Comparison of ENCODE assay signal across 8 cellular contexts in the genomic region with DNA sequence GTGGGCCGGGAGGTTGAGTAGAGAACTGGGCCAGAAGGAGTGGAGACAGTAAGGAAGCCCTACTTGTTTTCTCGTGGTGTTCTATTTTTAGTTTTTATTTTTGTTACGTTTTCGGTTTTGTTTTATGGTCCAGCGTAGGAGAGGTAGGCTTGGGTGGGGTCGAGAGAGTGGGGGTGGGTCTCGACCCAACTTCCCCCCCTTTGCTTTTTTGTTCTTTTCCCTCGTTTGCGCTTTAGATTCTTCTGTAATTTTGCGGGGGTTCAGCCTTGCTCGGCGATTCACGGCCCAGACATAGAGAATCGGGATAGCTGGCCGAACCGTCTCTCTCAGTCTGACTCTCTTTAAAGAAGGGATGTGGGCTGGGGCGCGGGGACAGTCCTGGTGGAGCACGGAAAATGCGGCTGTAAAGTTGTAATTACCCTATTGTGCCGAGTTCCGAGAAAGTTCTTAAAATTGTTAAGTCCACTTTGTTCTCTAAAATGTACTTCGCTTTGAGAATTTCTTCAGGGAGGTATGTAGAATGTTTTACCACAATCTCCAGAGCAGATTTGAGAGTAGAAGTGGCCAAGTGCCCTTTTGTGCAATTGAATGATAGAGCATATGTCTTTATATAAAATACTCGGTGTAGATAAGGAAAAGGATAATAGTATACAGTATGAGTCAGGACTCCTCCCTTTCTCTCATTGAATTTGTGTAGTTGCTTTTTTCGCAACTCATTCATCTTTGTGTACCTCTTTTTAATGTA. TPM values are rescaled to one million over a fixed set of nuclear protein-coding genes. Genes with fewer than 3 reads are reported as not detected.
DNase-seq lines count a peak whose midpoint lies in the region; ATAC-seq and TF ChIP-seq lines count a peak whose summit lies in the region.

No MANE protein-coding gene starts in this region.

- H2AFZ ChIP-seq in ACC112 (ENCODE audit: low read length, unreplicated experiment), result peak overlapping the region; percentile 28

- no peaks in the 10 kb centered on the region for H3K27me3 ChIP-seq in ACC112 (ENCODE audit: insufficient read depth, low read length)
- no peaks in the 10 kb centered on the region for H3K27me3 ChIP-seq in Peyer's patch

- H3K9me3 Mint-ChIP-seq in progenitor cell of endocrine pancreas (ENCODE audit: low read depth), result no peaks in the 10 kb centered on the region

- H3K4me3 Mint-ChIP-seq in progenitor cell of endocrine pancreas (ENCODE audit: low read depth), result peak overlapping the region; percentile 94

- peak overlapping the region; percentile 92 for H3K4me3 ChIP-seq in ACC112 (ENCODE audit: low read depth, low read length)
- H3K4me3 ChIP-seq in Peyer's patch, result peak overlapping the region; percentile 63 to 88 (median 74)

- TF ChIP-seq CTCF in Peyer's patch (IDR thresholded peaks at IDR 0.05) (no peak), progenitor cell of endocrine pancreas (IDR thresholded peaks at IDR 0.05; ENCODE audit: unreplicated experiment) (no peak)

- no peaks in the 10 kb centered on the region for H3K9me3 ChIP-seq in Peyer's patch

- 0 to 1% (median 0%) methylated on average over 25 of the region's 25 CpGs for WGBS in adipose tissue, 3 donors

- TF ChIP-seq POLR2A in Peyer's patch (IDR thresholded peaks at IDR 0.05), result peak; percentile 59 to 62

- H3K36me3 Mint-ChIP-seq in progenitor cell of endocrine pancreas (ENCODE audit: insufficient read depth), result peaks cover 3% of the 10 kb centered on the region

- intact Hi-C loops in left ventricle myocardium superior (cut with micrococcal nuclease), result no loop called here

- peak overlapping the region; percentile 99 for H3K27ac Mint-ChIP-seq in progenitor cell of endocrine pancreas

- H3K4me1 Mint-ChIP-seq in progenitor cell of endocrine pancreas (ENCODE audit: low read depth), result peaks cover 29% of the 10 kb centered on the region

- H3K4me1 ChIP-seq in ACC112 (ENCODE audit: control insufficient read depth, insufficient read depth, low read length, unreplicated experiment), result peaks cover 41% of the 10 kb centered on the region
- H3K4me1 ChIP-seq in Peyer's patch, result peaks cover 0 to 40% (median 8%) of the 10 kb centered on the region in 4 donors

- peak in 2 of 3 donors; percentile 53 to 66 for DNase-seq in Peyer's patch
- DNase-seq in left ventricle myocardium superior, result peak; percentile 47
- DNase-seq in progenitor cell of endocrine pancreas (ENCODE audit: low spot score, unreplicated experiment), result no peak
- DNase-seq in NCI-H226, result no peak

- ATAC-seq in GM18867 (IDR thresholded peaks at IDR 0.05; ENCODE audit: unreplicated experiment) (peak; percentile 7), HG03103 (IDR thresholded peaks at IDR 0.05; ENCODE audit: low read depth, unreplicated experiment) (peak; percentile 8), left ventricle myocardium superior (peak; percentile 27)

- peaks cover 52% of the 10 kb centered on the region for H3K79me2 ChIP-seq in ACC112 (ENCODE audit: control insufficient read depth, insufficient read depth, low read length, unreplicated experiment)

- H3K36me3 ChIP-seq in ACC112 (ENCODE audit: insufficient read depth, low read length) (no peaks in the 10 kb centered on the region; the same call in 1 of the 2 replicates), Peyer's patch (no peaks in the 10 kb centered on the region)

- peak overlapping the region; percentile 93 for H3K27ac ChIP-seq in ACC112 (ENCODE audit: low read depth, low read length)
- H3K27ac ChIP-seq in Peyer's patch, result peak overlapping the region; percentile 88 to 98 (median 96)
- peak overlapping the region; percentile 77 for H3K27ac ChIP-seq in adipose tissue (ENCODE audit: low read depth, low read length)

- H3K27me3 Mint-ChIP-seq in progenitor cell of endocrine pancreas, result no peaks in the 10 kb centered on the region

RNA-seq across cellular contexts. Expression of a gene that starts 0.8 kb away (rescaled TPM):
- 100 to 1,000 TPM; 107 to 221 (median 154) TPM for total RNA-seq in Peyer's patch
- 10 to 100 TPM; 16.1 to 28.1 (median 24.3) TPM for polyA plus RNA-seq in adipose tissue
- total RNA-seq in left ventricle myocardium superior, result 24.4 TPM
- 180 and 192 TPM in 2 replicates for total RNA-seq in progenitor cell of endocrine pancreas

Comparison
In these comparisons a context has a peak if more than half of its experiments do, and no peak if none do; other contexts are left out.
1. DNase-seq: peak in Peyer's patch (2 of 3) and left ventricle myocardium superior (single experiment); none in progenitor cell of endocrine pancreas (single experiment) and NCI-H226 (single experiment).
2. Peak in every context shown above with its lines, with median percentiles within 50 percentile points of each other: H3K27ac ChIP-seq and ATAC-seq.